Comparison of ENCODE assay signal across 14 cellular contexts in the genomic region with DNA sequence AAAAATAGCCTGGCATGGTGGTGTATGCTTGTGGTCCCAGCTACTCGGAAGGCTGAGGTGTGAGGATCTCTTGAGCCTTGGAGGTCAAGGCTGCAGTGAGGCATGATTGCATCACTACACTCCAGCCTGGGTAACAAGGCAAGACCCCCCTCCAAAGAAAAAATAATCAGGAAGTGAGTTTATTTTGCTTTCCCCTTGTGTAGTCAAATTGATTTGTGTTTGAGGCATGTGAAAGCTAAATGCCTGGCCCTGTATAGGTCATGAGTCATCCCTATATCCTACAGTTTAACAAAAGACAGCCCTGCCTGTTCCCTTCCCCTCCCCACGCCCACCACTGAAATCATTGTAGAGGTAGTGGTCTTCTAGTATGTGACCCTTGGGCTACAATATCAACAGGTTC.
DNase-seq lines count a peak whose midpoint lies in the region; ATAC-seq and TF ChIP-seq lines count a peak whose summit lies in the region.
"Had no signal": no experiment of that assay in that cellular context is flagged by ENCODE, and none has a peak within 500 bp of the region (broad histone marks: within the 10 kb centered on the region; RNA-seq: fewer than 3 reads in every experiment).

No MANE protein-coding gene starts in this region.

- H3K27ac ChIP-seq in HEK293 (ENCODE audit: extremely low read depth, low read depth, low read length), result no peak overlapping the region
- peak overlapping the region in 1 of 2 donors; percentile 39 for H3K27ac ChIP-seq in left lung
- H3K27ac ChIP-seq: gastrocnemius medialis, RWPE1 had no signal

- DNase-seq in AG10803 (ENCODE audit: low read depth) (peak; percentile 66), astrocyte of the hippocampus (ENCODE audit: low read depth, low spot score) (peak; percentile 26), left lung (no peak), nucleus accumbens (lab: John Stamatoyannopoulos, UW) (no peak), HT-29 (ENCODE audit: low spot score) (no peak), NOMO-1 treated with dmso at 0.1 percent for 144 hours (lab: John Stamatoyannopoulos, UW; ENCODE audit: unreplicated experiment) (no peak)
- DNase-seq in effector CD4-positive, alpha-beta T cell, result no peak
- DNase-seq: amygdala, gastrocnemius medialis, NCI-H526, T1000 had no signal

- H3K27me3 ChIP-seq in left lung, result no peaks in the 10 kb centered on the region
- H3K27me3 ChIP-seq: gastrocnemius medialis had no signal

- H3K4me3 ChIP-seq in AG10803 (ENCODE audit: low read length) (no peak overlapping the region), HEK293 (ENCODE audit: low read depth, low read length) (no peak overlapping the region), left lung (no peak overlapping the region)
- H3K4me3 ChIP-seq: gastrocnemius medialis, skin epidermis had no signal

- H3K36me3 ChIP-seq in HEK293 (ENCODE audit: control insufficient read depth in 2 of 2, insufficient read depth in 1 of 2, low read length in 2 of 2) (no peaks in the 10 kb centered on the region), left lung (no peaks in the 10 kb centered on the region)
- H3K36me3 ChIP-seq: gastrocnemius medialis had no signal

- CTCF ChIA-PET in HEK293 (lab: Yijun Ruan, JAX), result no interaction called here

- peak; percentile 8 for ATAC-seq in left lung
- ATAC-seq: gastrocnemius medialis had no signal

- no peaks in the 10 kb centered on the region for H3K4me1 ChIP-seq in HEK293 (ENCODE audit: control insufficient read depth, insufficient read depth, low read length)
- H3K4me1 ChIP-seq in left lung, result peaks cover 0 to 7% of the 10 kb centered on the region in 2 donors

- intact Hi-C loops in left lung (cut with DNase I), result no loop called here

- POLR2A ChIA-PET in HEK293 (lab: Yijun Ruan, JAX), result no interaction called here

- TF ChIP-seq CTCF in AG10803 (conservative IDR thresholded peaks at IDR 0.05; ENCODE audit: low read length), result no peak
- no peak for TF ChIP-seq CTCF in HEK293 (tag by site-specific recombination; IDR thresholded peaks at IDR 0.05)
- TF ChIP-seq CTCF in left lung (IDR thresholded peaks at IDR 0.05), result no peak

- H3K9me3 ChIP-seq in HEK293 (ENCODE audit: control insufficient read depth, insufficient read depth, low read depth, low read length) (no peaks in the 10 kb centered on the region), left lung (no peaks in the 10 kb centered on the region)
- H3K9me3 ChIP-seq: gastrocnemius medialis had no signal

TF ChIP-seq in HEK293, 187 proteins besides CTCF, POLR2A, EP300 and RAD21:
- TF ChIP-seq, protein P1, sequence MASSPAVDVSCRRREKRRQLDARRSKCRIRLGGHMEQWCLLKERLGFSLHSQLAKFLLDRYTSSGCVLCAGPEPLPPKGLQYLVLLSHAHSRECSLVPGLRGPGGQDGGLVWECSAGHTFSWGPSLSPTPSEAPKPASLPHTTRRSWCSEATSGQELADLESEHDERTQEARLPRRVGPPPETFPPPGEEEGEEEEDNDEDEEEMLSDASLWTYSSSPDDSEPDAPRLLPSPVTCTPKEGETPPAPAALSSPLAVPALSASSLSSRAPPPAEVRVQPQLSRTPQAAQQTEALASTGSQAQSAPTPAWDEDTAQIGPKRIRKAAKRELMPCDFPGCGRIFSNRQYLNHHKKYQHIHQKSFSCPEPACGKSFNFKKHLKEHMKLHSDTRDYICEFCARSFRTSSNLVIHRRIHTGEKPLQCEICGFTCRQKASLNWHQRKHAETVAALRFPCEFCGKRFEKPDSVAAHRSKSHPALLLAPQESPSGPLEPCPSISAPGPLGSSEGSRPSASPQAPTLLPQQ (tag by site-specific recombination; IDR thresholded peaks at IDR 0.05), result no peak
- no peak for TF ChIP-seq ZNF157 (tag by site-specific recombination; IDR thresholded peaks at IDR 0.05)
- TF ChIP-seq ZNF548 (tag by site-specific recombination; IDR thresholded peaks at IDR 0.05), result no peak
- TF ChIP-seq, protein P2, sequence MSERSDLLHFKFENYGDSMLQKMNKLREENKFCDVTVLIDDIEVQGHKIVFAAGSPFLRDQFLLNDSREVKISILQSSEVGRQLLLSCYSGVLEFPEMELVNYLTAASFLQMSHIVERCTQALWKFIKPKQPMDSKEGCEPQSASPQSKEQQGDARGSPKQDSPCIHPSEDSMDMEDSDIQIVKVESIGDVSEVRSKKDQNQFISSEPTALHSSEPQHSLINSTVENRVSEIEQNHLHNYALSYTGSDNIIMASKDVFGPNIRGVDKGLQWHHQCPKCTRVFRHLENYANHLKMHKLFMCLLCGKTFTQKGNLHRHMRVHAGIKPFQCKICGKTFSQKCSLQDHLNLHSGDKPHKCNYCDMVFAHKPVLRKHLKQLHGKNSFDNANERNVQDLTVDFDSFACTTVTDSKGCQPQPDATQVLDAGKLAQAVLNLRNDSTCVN (tag by site-specific recombination; optimal IDR thresholded peaks at IDR 0.05), result no peak
- 0 out of 2 replicates have a peak, but pooled peaks have one; percentile 48 for TF ChIP-seq SCRT1 (tag by site-specific recombination; IDR thresholded peaks at IDR 0.05; ENCODE audit: borderline replicate concordance)
- no peak for TF ChIP-seq ZNF292 (tag by site-specific recombination; IDR thresholded peaks at IDR 0.05; ENCODE audit: borderline replicate concordance, low read depth)
- TF ChIP-seq ZNF561 (tag by site-specific recombination; IDR thresholded peaks at IDR 0.05; ENCODE audit: borderline replicate concordance), result no peak
- no peak for TF ChIP-seq ZNF521 (tag by site-specific recombination; IDR thresholded peaks at IDR 0.05)

Comparison
In these comparisons a context has a peak if more than half of its experiments do, and no peak if none do; other contexts are left out.
1. DNase-seq: peak in AG10803 (single experiment) and astrocyte of the hippocampus (single experiment); none in left lung (0 of 2), nucleus accumbens (0 of 56), HT-29 (single experiment), effector CD4-positive, alpha-beta T cell (single experiment) and NOMO-1 treated with dmso at 0.1 percent for 144 hours (single experiment).